ENCODE assay signal across 8 cellular contexts in the genomic region with DNA sequence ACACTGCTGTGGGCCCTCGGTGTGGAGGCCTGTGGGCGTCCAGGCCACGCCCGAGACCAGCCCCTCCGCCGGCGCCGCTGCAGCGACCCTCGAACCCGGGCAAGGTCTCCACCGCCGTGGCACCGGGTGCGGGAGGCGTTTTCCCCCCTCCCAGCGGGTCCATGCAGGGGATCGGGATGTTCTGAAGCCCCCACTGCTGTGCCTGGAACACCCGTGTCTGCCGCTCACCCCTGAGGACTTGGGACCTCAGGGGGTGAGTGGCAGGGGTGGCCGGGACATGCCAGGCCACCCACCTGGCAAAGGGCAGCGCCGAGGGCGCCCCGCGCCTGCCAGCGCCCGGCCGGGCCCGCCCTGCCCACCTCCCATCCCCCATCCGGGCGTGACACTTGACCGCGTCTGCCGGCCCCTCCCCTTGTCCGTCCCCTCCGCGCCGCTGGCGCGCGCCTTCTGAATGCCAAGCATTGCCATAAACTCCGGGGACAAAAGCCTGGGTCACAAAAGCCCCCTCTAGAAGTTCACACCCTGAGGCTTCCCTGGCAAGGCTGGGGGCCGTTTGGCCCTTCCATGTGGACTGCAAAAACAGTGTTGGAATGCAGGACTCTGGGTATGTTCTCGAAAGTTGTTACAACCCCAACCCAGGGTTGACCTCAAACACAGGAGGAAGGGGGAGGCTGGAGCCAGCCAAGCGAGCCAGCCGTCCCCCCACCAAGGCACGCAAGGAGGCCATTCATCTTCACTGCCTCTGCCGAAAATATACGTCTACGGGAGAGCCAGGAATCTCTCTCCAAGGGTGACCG. TPM values are rescaled to one million over a fixed set of nuclear protein-coding genes. Genes with fewer than 3 reads are reported as not detected.
A peak's percentile ranks its signal among the peaks of the same experiment; 100 is the strongest.
DNase-seq lines count a peak whose midpoint lies in the region; ATAC-seq, FAIRE-seq and TF ChIP-seq lines count a peak whose summit lies in the region.

No MANE protein-coding gene starts in this region.

- H3K27ac ChIP-seq in K562 (ENCODE audit: extremely low read depth, low read depth, low read length) (peak overlapping the region; percentile 92), skeletal muscle tissue (ENCODE audit: low read depth, low read length) (peak overlapping the region; percentile 95)

- peaks cover 46% of the 10 kb centered on the region for H3K79me2 ChIP-seq in K562 (ENCODE audit: control insufficient read depth, insufficient read depth, low read length)

- no TSS peak for BruUV-seq in K562 (replicated peaks; lab: Mats Ljungman, UMichigan)

- ATAC-seq in HG02642 (IDR thresholded peaks at IDR 0.05; ENCODE audit: poor library complexity, unreplicated experiment) (peak; percentile 39), K562 (peak; percentile 66)

- H3K9me3 ChIP-seq in K562 (replicated peaks; ENCODE audit: control insufficient read depth, insufficient read depth, low read depth, low read length), result no peaks in the 10 kb centered on the region
- H3K9me3 ChIP-seq in skeletal muscle tissue (ENCODE audit: control insufficient read depth in 3 of 3, low read length in 3 of 3), result no peaks in the 10 kb centered on the region

- in situ Hi-C loops in K562 (cut with MboI), result no loop called here

- peak overlapping the region; percentile 80 for H3K4me2 ChIP-seq in K562 (ENCODE audit: insufficient read depth, low read length)

- CTCF ChIA-PET in K562 (lab: Yijun Ruan, JAX; ENCODE audit: low intra/inter-chr PET ratio), result no interaction called here

- H3K4me3 ChIP-seq in K562 (peak overlapping the region; percentile 69), skeletal muscle tissue (ENCODE audit: low read length in 3 of 3) (peak overlapping the region; percentile 51 to 73 (median 73))

- TF ChIP-seq EP300 in K562 (IDR thresholded peaks at IDR 0.05; ENCODE audit: low read length), result no peak

- FAIRE-seq in K562 (lab: Jason Lieb, UNC), result no peak

- H4K20me1 ChIP-seq in K562 (replicated peaks; ENCODE audit: control insufficient read depth, insufficient read depth, low read length), result peaks cover 23% of the 10 kb centered on the region

- H3K9me1 ChIP-seq in K562 (ENCODE audit: control insufficient read depth, insufficient read depth, low read length), result no peaks in the 10 kb centered on the region

- intact Hi-C loops in K562 (cut with micrococcal nuclease), result no loop called here

- POLR2A ChIA-PET in K562 (lab: Yijun Ruan, JAX), result interaction anchor here (0.6 to 2.0 kb wide), 29 partner anchors 8 to 352 kb away, joined by 3 to 20 read pairs (median 4); a partner anchor contains a TSS

- H2AFZ ChIP-seq in K562 (ENCODE audit: low read depth, low read length), result peak overlapping the region; percentile 90

- H3K4me1 ChIP-seq in K562 (replicated peaks in 1 of 2; ENCODE audit: control insufficient read depth in 2 of 2, insufficient read depth in 2 of 2, low read length in 2 of 2) (peaks cover 20 to 47% of the 10 kb centered on the region in 2 experiments; a peak in 4 of 5 replicates), skeletal muscle tissue (ENCODE audit: control insufficient read depth in 3 of 3, insufficient read depth in 3 of 3, low read length in 3 of 3) (peaks cover 36 to 50% (median 36%) of the 10 kb centered on the region in 3 donors)

- H3K9ac ChIP-seq in K562 (ENCODE audit: insufficient read depth in 1 of 2, low read depth in 2 of 2, low read length in 2 of 2), result peak overlapping the region; percentile 92 to 93
- peak overlapping the region; percentile 81 to 89 (median 85) for H3K9ac ChIP-seq in skeletal muscle tissue (ENCODE audit: low read depth in 1 of 3, low read length in 3 of 3)

- TF ChIP-seq CTCF in K562 (IDR thresholded peaks at IDR 0.05 in 2 of 3, conservative IDR thresholded peaks at IDR 0.05 in 1 of 3; ENCODE audit: insufficient read depth in 2 of 3, low read depth in 1 of 3, low read length in 3 of 3), result no peak

- WGBS in K562 (ENCODE audit: insufficient coverage, low coverage, missing lambda C conversion rate), result 9% methylated on average over 31 of the region's 52 CpGs

- no peak for TF ChIP-seq POLR2A in K562 (conservative IDR thresholded peaks at IDR 0.05)

- H3K27me3 ChIP-seq in K562 (ENCODE audit: control insufficient read depth in 2 of 2, insufficient read depth in 2 of 2, low read length in 2 of 2) (no peaks in the 10 kb centered on the region), skeletal muscle tissue (ENCODE audit: control insufficient read depth in 3 of 3, insufficient read depth in 3 of 3, low read length in 3 of 3) (no peaks in the 10 kb centered on the region)

- H3K36me3 ChIP-seq in K562 (ENCODE audit: control insufficient read depth, insufficient read depth, low read length) (peaks cover 12% of the 10 kb centered on the region), skeletal muscle tissue (ENCODE audit: control insufficient read depth in 3 of 3, insufficient read depth in 3 of 3, low read length in 3 of 3) (no peaks in the 10 kb centered on the region)

- DNase-seq in DMS 273 (lab: John Stamatoyannopoulos, UW; ENCODE audit: unreplicated experiment), result peak; percentile 22
- no peak for DNase-seq in DMS 273 treated with DMSO at 0.1 percent for 48 hours (lab: John Stamatoyannopoulos, UW)
- peak; percentile 74 to 79 (median 76) for DNase-seq in K562 (ENCODE audit: extremely low read depth in 1 of 4, low spot score in 3 of 4)
- DNase-seq in iPS-NIHi11 (ENCODE audit: low spot score), result peak; percentile 71
- no peak for DNase-seq in T-helper 9 cell

- TF ChIP-seq RAD21 in K562 (CRISPR knock-in tag; conservative IDR thresholded peaks at IDR 0.05 in 1 of 2, IDR thresholded peaks at IDR 0.05 in 1 of 2), result no peak

TF ChIP-seq in PFSK-1, 5 proteins besides CTCF, POLR2A, EP300 and RAD21:
- TF ChIP-seq FOXP2 (optimal IDR thresholded peaks at IDR 0.05; ENCODE audit: borderline replicate concordance, extremely low read depth, extremely low read length, insufficient read depth) (peak; percentile 17), POLR2AphosphoS5 (IDR thresholded peaks at IDR 0.05; ENCODE audit: low read depth, low read length) (no peak)

TF ChIP-seq in K562, 482 proteins besides CTCF, POLR2A, EP300 and RAD21 (continues in another document):
- TF ChIP-seq, protein P1, sequence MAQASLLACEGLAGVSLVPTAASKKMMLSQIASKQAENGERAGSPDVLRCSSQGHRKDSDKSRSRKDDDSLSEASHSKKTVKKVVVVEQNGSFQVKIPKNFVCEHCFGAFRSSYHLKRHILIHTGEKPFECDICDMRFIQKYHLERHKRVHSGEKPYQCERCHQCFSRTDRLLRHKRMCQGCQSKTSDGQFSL (CRISPR knock-in tag; IDR thresholded peaks at IDR 0.05), result no peak
- TF ChIP-seq, protein P1 (tag; IDR thresholded peaks at IDR 0.05), result no peak
- TF ChIP-seq, protein P2, sequence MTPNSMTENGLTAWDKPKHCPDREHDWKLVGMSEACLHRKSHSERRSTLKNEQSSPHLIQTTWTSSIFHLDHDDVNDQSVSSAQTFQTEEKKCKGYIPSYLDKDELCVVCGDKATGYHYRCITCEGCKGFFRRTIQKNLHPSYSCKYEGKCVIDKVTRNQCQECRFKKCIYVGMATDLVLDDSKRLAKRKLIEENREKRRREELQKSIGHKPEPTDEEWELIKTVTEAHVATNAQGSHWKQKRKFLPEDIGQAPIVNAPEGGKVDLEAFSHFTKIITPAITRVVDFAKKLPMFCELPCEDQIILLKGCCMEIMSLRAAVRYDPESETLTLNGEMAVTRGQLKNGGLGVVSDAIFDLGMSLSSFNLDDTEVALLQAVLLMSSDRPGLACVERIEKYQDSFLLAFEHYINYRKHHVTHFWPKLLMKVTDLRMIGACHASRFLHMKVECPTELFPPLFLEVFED (CRISPR knock-in tag; conservative IDR thresholded peaks at IDR 0.05), result no peak
- TF ChIP-seq, protein P3, sequence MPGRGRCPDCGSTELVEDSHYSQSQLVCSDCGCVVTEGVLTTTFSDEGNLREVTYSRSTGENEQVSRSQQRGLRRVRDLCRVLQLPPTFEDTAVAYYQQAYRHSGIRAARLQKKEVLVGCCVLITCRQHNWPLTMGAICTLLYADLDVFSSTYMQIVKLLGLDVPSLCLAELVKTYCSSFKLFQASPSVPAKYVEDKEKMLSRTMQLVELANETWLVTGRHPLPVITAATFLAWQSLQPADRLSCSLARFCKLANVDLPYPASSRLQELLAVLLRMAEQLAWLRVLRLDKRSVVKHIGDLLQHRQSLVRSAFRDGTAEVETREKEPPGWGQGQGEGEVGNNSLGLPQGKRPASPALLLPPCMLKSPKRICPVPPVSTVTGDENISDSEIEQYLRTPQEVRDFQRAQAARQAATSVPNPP (IDR thresholded peaks at IDR 0.05; ENCODE audit: borderline replicate concordance, insufficient read depth, insufficient read length), result no peak

RNA-seq across cellular contexts. Expression of a gene that starts 0.8 kb away (rescaled TPM):
- 0.05 TPM for polyA plus RNA-seq in PFSK-1 (2012; ENCODE audit: insufficient read length, low read depth)
- 32.7 and 48.2 TPM in 2 replicates for total RNA-seq in K562 (2011; cell fraction: chromatin; rRNA removed; ENCODE audit: low replicate concordance)
- 15.8 and 20.9 TPM in 2 replicates for total RNA-seq in K562 (2011; cell fraction: nucleolus; rRNA removed)
- total RNA-seq in K562 (2011; cell fraction: nucleoplasm; rRNA removed), result 36.4 and 61.6 TPM in 2 replicates
- total RNA-seq in K562 (2014; rRNA removed), result 1.2 and 1.3 TPM in 2 replicates
- total RNA-seq in K562 (2014; rRNA removed; fragmentation: Illumina TruSeq; extraction: Trizol), result 2.0 TPM in 2 replicates
- total RNA-seq in K562 (2015; rRNA removed; fragmentation: Illumina TruSeq; extraction: Trizol), result 2.2 and 2.3 TPM in 2 replicates
- total RNA-seq in K562 (2021), result 1.4 and 1.7 TPM in 2 replicates
- 0.74 and 0.92 TPM in 2 replicates for polyA plus RNA-seq in K562 (2011; rRNA removed)
- polyA plus RNA-seq in K562 (2011; cell fraction: cytosol; rRNA removed), result 0.06 and 0.15 TPM in 2 replicates
- polyA plus RNA-seq in K562 (2011; cell fraction: nucleus; rRNA removed), result 5.9 and 6.5 TPM in 2 replicates
- 0.38 and 0.66 TPM in 2 replicates for polyA plus RNA-seq in K562 (2012)
- 0.48 and 0.51 TPM in 2 replicates for polyA plus RNA-seq in K562 (2014; fragmentation: Illumina TruSeq; extraction: Trizol)
- polyA plus RNA-seq in K562 (2014; fragmentation: Nextera tagmentation; extraction: Ambion mirVana), result under 1 TPM; 0.04 to 0.17 TPM
- polyA plus RNA-seq in K562 (2014; rRNA removed), result 0.50 and 0.64 TPM in 2 replicates
- 7.7 and 12.9 TPM in 2 replicates for polyA minus RNA-seq in K562 (2011; rRNA and poly(A)+ RNA removed)
- polyA minus RNA-seq in K562 (2011; cell fraction: cytosol; rRNA and poly(A)+ RNA removed), result 0.48 and 1.0 TPM in 2 replicates
- 15.9 and 28.0 TPM in 2 replicates for polyA minus RNA-seq in K562 (2011; cell fraction: nucleus; rRNA and poly(A)+ RNA removed)
- total RNA-seq in skeletal muscle tissue, result 6.8 TPM

Comparison
In these comparisons a context has a peak if more than half of its experiments do, and no peak if none do; other contexts are left out.
1. DNase-seq: peak in DMS 273 (single experiment), K562 (4 of 4) and iPS-NIHi11 (single experiment); none in DMS 273 treated with DMSO at 0.1 percent for 48 hours (single experiment) and T-helper 9 cell (single experiment).